9 cellular contexts compared by ENCODE assay signal in genomic region chr13:77729502-77730221, GRCh38. TPM values are rescaled to one million over a fixed set of nuclear protein-coding genes. Genes with fewer than 3 reads are reported as not detected.
DNase-seq lines count a peak whose midpoint lies in the region; ATAC-seq, FAIRE-seq and TF ChIP-seq lines count a peak whose summit lies in the region.
"Had no signal": no experiment of that assay in that cellular context is flagged by ENCODE, and none has a peak within 500 bp of the region (broad histone marks: within the 10 kb centered on the region; RNA-seq: fewer than 3 reads in every experiment).

No MANE protein-coding gene starts in this region.

- H4K20me1 ChIP-seq in HepG2 (ENCODE audit: insufficient read depth, low read length) = no peaks in the 10 kb centered on the region

- no peaks in the 10 kb centered on the region for H3K27me3 ChIP-seq in HepG2 (ENCODE audit: control insufficient read depth in 1 of 2, insufficient read depth in 2 of 2, low read length in 2 of 2)

- intact Hi-C loops in CD14-positive monocyte (cut with micrococcal nuclease) = no loop called here
- intact Hi-C loops in activated T-helper 1 cell treated with anti-CD3 and anti-CD28 coated beads, Interleukin-12 subunit alpha, Interleukin-12 subunit beta, Interleukin-2, Interleukin-4 antibody, amounts not matched to agents 30 ng/mL and 10 ng/mL and 1 ng/mL, durations not matched to agents 14 hours and 24 hours and 36 hours (cut with micrococcal nuclease) = loop anchor here (1.0 to 5.0 kb wide), 5 partner anchors 9 to 252 kb away; no protein-coding TSS in a partner anchor
- intact Hi-C loops in HepG2 (cut with micrococcal nuclease; ENCODE audit: unreplicated experiment) = no loop called here

- TF ChIP-seq CTCF in CD14-positive monocyte (IDR thresholded peaks at IDR 0.05) (no peak), HepG2 (CRISPR knock-in tag; IDR thresholded peaks at IDR 0.05) (no peak)

- no peak overlapping the region for H3K9ac ChIP-seq in HepG2 (ENCODE audit: insufficient read depth, low read depth, low read length)

- peak; percentile 99 for FAIRE-seq in GM19239 (lab: Jason Lieb, UNC)
- FAIRE-seq in HepG2 (lab: Jason Lieb, UNC) = no peak

- H3K4me2 ChIP-seq in HepG2 (ENCODE audit: low read depth, low read length) = no peak overlapping the region

- CTCF ChIA-PET in HepG2 (lab: Yijun Ruan, JAX; ENCODE audit: low intra/inter-chr PET ratio, low total read pairs) = no interaction called here

- H3K4me3 Mint-ChIP-seq in CD14-positive monocyte = peak overlapping the region; percentile 25 to 56
- peak overlapping the region; percentile 59 for H3K4me3 Mint-ChIP-seq in activated T-helper 1 cell treated with anti-CD3 and anti-CD28 coated beads, Interleukin-12 subunit alpha, Interleukin-12 subunit beta, Interleukin-2, Interleukin-4 antibody, amounts not matched to agents 30 ng/mL and 10 ng/mL and 1 ng/mL, durations not matched to agents 14 hours and 24 hours and 36 hours

- H3K27ac ChIP-seq in HepG2 (ENCODE audit: extremely low read length, insufficient read depth, low read length) = no peak overlapping the region

- H3K36me3 Mint-ChIP-seq in CD14-positive monocyte = no peaks in the 10 kb centered on the region
- peaks cover 30% of the 10 kb centered on the region for H3K36me3 Mint-ChIP-seq in activated T-helper 1 cell treated with anti-CD3 and anti-CD28 coated beads, Interleukin-12 subunit alpha, Interleukin-12 subunit beta, Interleukin-2, Interleukin-4 antibody, amounts not matched to agents 30 ng/mL and 10 ng/mL and 1 ng/mL, durations not matched to agents 14 hours and 24 hours and 36 hours (ENCODE audit: low read depth)

- in situ Hi-C loops in HepG2 (cut with HindIII; ENCODE audit: extremely low pct_ligation_motif_present, low pct_unique_long_range_greater_than_20kb) = no loop called here

- H3K4me1 Mint-ChIP-seq in CD14-positive monocyte = peaks cover 36% of the 10 kb centered on the region
- H3K4me1 Mint-ChIP-seq in activated T-helper 1 cell treated with anti-CD3 and anti-CD28 coated beads, Interleukin-12 subunit alpha, Interleukin-12 subunit beta, Interleukin-2, Interleukin-4 antibody, amounts not matched to agents 30 ng/mL and 10 ng/mL and 1 ng/mL, durations not matched to agents 14 hours and 24 hours and 36 hours (ENCODE audit: low read depth) = peaks cover 50% of the 10 kb centered on the region

- POLR2A ChIA-PET in HepG2 (lab: Yijun Ruan, JAX) = no interaction called here

- DNase-seq in CD14-positive monocyte (ENCODE audit: low spot score) (no peak), GM19239 (ENCODE audit: insufficient read length, low spot score) (peak; percentile 16), AG08396 (ENCODE audit: low spot score) (no peak), HepG2 (ENCODE audit: low spot score) (no peak), cerebellar nuclear complex (lab: John Stamatoyannopoulos, UW) (no peak), cerebellum (ENCODE audit: low spot score) (no peak)
- DNase-seq in activated T-helper 1 cell treated with anti-CD3 and anti-CD28 coated beads, Interleukin-12 subunit alpha, Interleukin-12 subunit beta, Interleukin-2, Interleukin-4 antibody, amounts not matched to agents 30 ng/mL and 10 ng/mL and 1 ng/mL, durations not matched to agents 14 hours and 24 hours and 36 hours (ENCODE audit: low spot score) = peak; percentile 54

- H3K9me3 Mint-ChIP-seq in CD14-positive monocyte = no peaks in the 10 kb centered on the region
- H3K9me3 Mint-ChIP-seq in activated T-helper 1 cell treated with anti-CD3 and anti-CD28 coated beads, Interleukin-12 subunit alpha, Interleukin-12 subunit beta, Interleukin-2, Interleukin-4 antibody, amounts not matched to agents 30 ng/mL and 10 ng/mL and 1 ng/mL, durations not matched to agents 14 hours and 24 hours and 36 hours = no peaks in the 10 kb centered on the region

- no peaks in the 10 kb centered on the region for H3K9me3 ChIP-seq in HepG2 (ENCODE audit: low read length)

- H3K4me1 ChIP-seq in HepG2 (ENCODE audit: insufficient read depth, low read length) = no peaks in the 10 kb centered on the region

- H3K36me3 ChIP-seq in HepG2 (replicated peaks in 1 of 2; ENCODE audit: control insufficient read depth in 1 of 2, insufficient read depth in 2 of 2, low read length in 2 of 2) = no peaks in the 10 kb centered on the region

- no peak overlapping the region for H3K4me3 ChIP-seq in HepG2 (replicated peaks in 1 of 3; ENCODE audit: insufficient read depth in 1 of 3, low read depth in 2 of 3, low read length in 3 of 3)

- H2AFZ ChIP-seq in HepG2 (ENCODE audit: low read length) = no peak overlapping the region

- WGBS in HepG2 (ENCODE audit: low lambda C conversion rate) = 36% methylated on average over 8 of the region's 8 CpGs

- TF ChIP-seq POLR2A in HepG2 (IDR thresholded peaks at IDR 0.05; ENCODE audit: insufficient read depth in 1 of 2, low read depth in 2 of 2, low read length in 2 of 2) = no peak

- no peaks in the 10 kb centered on the region for H3K27me3 Mint-ChIP-seq in CD14-positive monocyte (ENCODE audit: low read depth in 3 of 3)
- H3K27me3 Mint-ChIP-seq in activated T-helper 1 cell treated with anti-CD3 and anti-CD28 coated beads, Interleukin-12 subunit alpha, Interleukin-12 subunit beta, Interleukin-2, Interleukin-4 antibody, amounts not matched to agents 30 ng/mL and 10 ng/mL and 1 ng/mL, durations not matched to agents 14 hours and 24 hours and 36 hours (ENCODE audit: insufficient read depth) = no peaks in the 10 kb centered on the region

- H3K27ac Mint-ChIP-seq in CD14-positive monocyte = peak overlapping the region in 6 of 7 donors; percentile 18 to 77 (median 46)
- H3K27ac Mint-ChIP-seq in activated T-helper 1 cell treated with anti-CD3 and anti-CD28 coated beads, Interleukin-12 subunit alpha, Interleukin-12 subunit beta, Interleukin-2, Interleukin-4 antibody, amounts not matched to agents 30 ng/mL and 10 ng/mL and 1 ng/mL, durations not matched to agents 14 hours and 24 hours and 36 hours = peak overlapping the region; percentile 78

- TF ChIP-seq EP300 in HepG2 (IDR thresholded peaks at IDR 0.05; ENCODE audit: low read depth in 2 of 2, low read length in 2 of 2) (no peak), HepG2 (CRISPR knock-in tag; IDR thresholded peaks at IDR 0.05; ENCODE audit: borderline replicate concordance) (no peak)

- no peak for TF ChIP-seq RAD21 in HepG2 (CRISPR knock-in tag; IDR thresholded peaks at IDR 0.05)

- peak; percentile 98 for ATAC-seq in HG03095 (IDR thresholded peaks at IDR 0.05; ENCODE audit: unreplicated experiment)
- no peak for ATAC-seq in HepG2

- no peaks in the 10 kb centered on the region for H3K79me2 ChIP-seq in HepG2 (ENCODE audit: insufficient read depth, low read length)

- no TSS peak for BruUV-seq in HepG2 (replicated peaks; lab: Mats Ljungman, UMichigan)

TF ChIP-seq in HepG2, 621 proteins besides CTCF, POLR2A, EP300 and RAD21 (continues in another document):
- TF ChIP-seq ZNF563 (CRISPR knock-in tag; IDR thresholded peaks at IDR 0.05) = no peak
- no peak for TF ChIP-seq KAT2B (IDR thresholded peaks at IDR 0.05; ENCODE audit: borderline replicate concordance, low read depth, low read length)
- no peak for TF ChIP-seq ZNF782 (CRISPR knock-in tag; IDR thresholded peaks at IDR 0.05; ENCODE audit: borderline replicate concordance)
- TF ChIP-seq ZNF562 (CRISPR knock-in tag; IDR thresholded peaks at IDR 0.05; ENCODE audit: borderline replicate concordance) = no peak
- no peak for TF ChIP-seq ZNF800 (CRISPR knock-in tag; IDR thresholded peaks at IDR 0.05)

RNA-seq across cellular contexts. Expression of gene SLAIN1, which starts 32.2 kb away (rescaled TPM):
- polyA plus RNA-seq in CD14-positive monocyte (under 1 TPM; 0.43 to 0.75 TPM), HepG2 (2011; rRNA removed) (1.2 and 1.8 TPM in 2 replicates)
- total RNA-seq in activated T-helper 1 cell treated with anti-CD3 and anti-CD28 coated beads, Interleukin-12 subunit alpha, Interleukin-12 subunit beta, Interleukin-2, Interleukin-4 antibody, amounts not matched to agents 30 ng/mL and 10 ng/mL and 1 ng/mL, durations not matched to agents 14 hours and 24 hours and 36 hours = 36.3 and 43.3 TPM in 2 replicates
- total RNA-seq in HepG2 (2016; rRNA removed; fragmentation: Illumina TruSeq; extraction: Trizol) (4.5 and 4.8 TPM in 2 replicates), cerebellum (149 TPM)
- 8.0 and 11.8 TPM in 2 replicates for total RNA-seq in HepG2 (2016; cell fraction: cytosol; rRNA removed; fragmentation: Illumina TruSeq; extraction: Trizol; ENCODE audit: low read depth)
- 4.1 and 4.7 TPM in 2 replicates for total RNA-seq in HepG2 (2016; cell fraction: insoluble cytoplasmic fraction; rRNA removed; fragmentation: Illumina TruSeq; extraction: Trizol)
- 5.1 and 5.5 TPM in 2 replicates for total RNA-seq in HepG2 (2016; cell fraction: membrane; rRNA removed; fragmentation: Illumina TruSeq; extraction: Trizol)
- 3.3 and 4.7 TPM in 2 replicates for total RNA-seq in HepG2 (2016; cell fraction: nucleus; rRNA removed; fragmentation: Illumina TruSeq; extraction: Trizol)
- 0.78 and 1.3 TPM in 2 replicates for polyA plus RNA-seq in HepG2 (2011; cell fraction: cytosol; rRNA removed)
- polyA plus RNA-seq in HepG2 (2011; cell fraction: nucleus; rRNA removed) = 0.79 and 1.1 TPM in 2 replicates
- polyA plus RNA-seq in HepG2 (2012) = 0.92 and 1.4 TPM in 2 replicates
- 0.81 and 1.3 TPM in 2 replicates for polyA plus RNA-seq in HepG2 (2016; cell fraction: cytosol; fragmentation: Illumina TruSeq; extraction: Trizol; ENCODE audit: low read depth)
- polyA plus RNA-seq in HepG2 (2016; cell fraction: insoluble cytoplasmic fraction; fragmentation: Illumina TruSeq; extraction: Trizol; ENCODE audit: low read depth) = 5.2 and 5.8 TPM in 2 replicates
- polyA plus RNA-seq in HepG2 (2016; cell fraction: membrane; fragmentation: Illumina TruSeq; extraction: Trizol; ENCODE audit: low read depth) = 2.1 and 2.7 TPM in 2 replicates
- polyA plus RNA-seq in HepG2 (2016; cell fraction: nucleus; fragmentation: Illumina TruSeq; extraction: Trizol; ENCODE audit: insufficient read depth, low read depth) = 3.1 and 3.3 TPM in 2 replicates
- 1.9 TPM in 1 of 2 replicates, not detected in the other for polyA minus RNA-seq in HepG2 (2011; rRNA and poly(A)+ RNA removed; ENCODE audit: low replicate concordance)
- polyA minus RNA-seq in HepG2 (2011; cell fraction: cytosol; rRNA and poly(A)+ RNA removed) = 0.89 and 1.6 TPM in 2 replicates
- 6.5 and 8.0 TPM in 2 replicates for polyA minus RNA-seq in HepG2 (2011; cell fraction: nucleus; rRNA and poly(A)+ RNA removed)
- total RNA-seq: RPMI7951 had no signal

Comparison
In these comparisons a context has a peak if more than half of its experiments do, and no peak if none do; other contexts are left out.
1. DNase-seq: peak in GM19239 (single experiment) and activated T-helper 1 cell treated with anti-CD3 and anti-CD28 coated beads, Interleukin-12 subunit alpha, Interleukin-12 subunit beta, Interleukin-2, Interleukin-4 antibody, amounts not matched to agents 30 ng/mL and 10 ng/mL and 1 ng/mL, durations not matched to agents 14 hours and 24 hours and 36 hours (single experiment); none in CD14-positive monocyte (single experiment), AG08396 (single experiment), HepG2 (single experiment), cerebellar nuclear complex (0 of 2) and cerebellum (single experiment).